ENCODE assay signal across 8 cellular contexts in the genomic region with DNA sequence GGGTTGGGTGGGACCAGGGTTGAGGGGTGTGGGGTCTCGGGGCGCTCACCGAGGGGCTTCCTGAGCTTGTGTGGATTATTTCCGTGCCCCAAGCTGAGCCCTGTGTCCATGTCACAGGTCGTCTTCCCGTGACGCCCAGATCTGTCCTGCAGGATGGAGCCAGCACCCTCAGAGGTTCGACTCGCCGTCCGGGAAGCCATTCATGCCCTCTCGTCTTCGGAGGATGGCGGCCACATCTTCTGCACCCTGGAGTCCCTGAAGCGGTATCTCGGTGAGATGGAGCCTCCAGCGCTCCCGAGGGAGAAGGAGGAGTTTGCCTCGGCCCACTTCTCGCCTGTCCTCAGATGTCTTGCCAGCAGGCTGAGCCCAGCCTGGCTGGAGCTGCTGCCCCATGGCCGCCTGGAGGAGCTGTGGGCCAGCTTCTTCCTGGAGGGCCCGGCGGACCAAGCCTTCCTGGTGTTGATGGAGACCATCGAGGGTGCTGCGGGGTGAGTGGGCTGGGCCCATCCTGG.
DNase-seq lines count a peak whose midpoint lies in the region; ATAC-seq and TF ChIP-seq lines count a peak whose summit lies in the region.

No MANE protein-coding gene starts in this region.

- peak overlapping the region; percentile 79 for H3K4me3 ChIP-seq in astrocyte of the cerebellum (ENCODE audit: low read depth, low read length)

- H3K9me3 Mint-ChIP-seq in stimulated activated effector memory CD8-positive, alpha-beta T cell treated with anti-CD3 and anti-CD28 coated beads, Interleukin-12 subunit alpha, Interleukin-12 subunit beta, amount 100 ng/mL, for 72 hours: no peaks in the 10 kb centered on the region

- DNase-seq in EH (ENCODE audit: low read depth) (peak; percentile 85), KBM-7 (peak; percentile 64), astrocyte of the cerebellum (ENCODE audit: low read depth) (peak; percentile 22), iPS-NIHi11 (ENCODE audit: low spot score) (peak; percentile 67), activated gamma-delta T cell (lab: John Stamatoyannopoulos, UW) (no peak)
- no peak for DNase-seq in stimulated activated effector memory CD8-positive, alpha-beta T cell treated with anti-CD3 and anti-CD28 coated beads, Interleukin-12 subunit alpha, Interleukin-12 subunit beta, amount 100 ng/mL, for 72 hours (ENCODE audit: low spot score in 2 of 2)

- H3K4me3 Mint-ChIP-seq in stimulated activated effector memory CD8-positive, alpha-beta T cell treated with anti-CD3 and anti-CD28 coated beads, Interleukin-12 subunit alpha, Interleukin-12 subunit beta, amount 100 ng/mL, for 72 hours: peak overlapping the region; percentile 83

- TF ChIP-seq CTCF in astrocyte of the cerebellum (IDR thresholded peaks at IDR 0.05; ENCODE audit: low read depth, low read length, missing control alignments): peak; percentile 57

- peaks cover 18% of the 10 kb centered on the region for H3K4me1 Mint-ChIP-seq in stimulated activated effector memory CD8-positive, alpha-beta T cell treated with anti-CD3 and anti-CD28 coated beads, Interleukin-12 subunit alpha, Interleukin-12 subunit beta, amount 100 ng/mL, for 72 hours

- no peak for ATAC-seq in stimulated activated effector memory CD8-positive, alpha-beta T cell treated with anti-CD3 and anti-CD28 coated beads, Interleukin-12 subunit alpha, Interleukin-12 subunit beta, amount 100 ng/mL, for 72 hours
- ATAC-seq in GM21723 (IDR thresholded peaks at IDR 0.05; ENCODE audit: unreplicated experiment): no peak
- ATAC-seq in GM21381 (IDR thresholded peaks at IDR 0.05; ENCODE audit: unreplicated experiment): no peak

- in situ Hi-C loops in KBM-7 (cut with MboI; ENCODE audit: low pct_unique_long_range_greater_than_20kb, low sequenced_read_pairs) (no loop called here), astrocyte of the cerebellum (cut with HindIII; ENCODE audit: low sequenced_read_pairs) (loop anchor here (25.0 kb wide), 1 partner anchor 107 kb away; no protein-coding TSS in a partner anchor)

- H3K27ac Mint-ChIP-seq in stimulated activated effector memory CD8-positive, alpha-beta T cell treated with anti-CD3 and anti-CD28 coated beads, Interleukin-12 subunit alpha, Interleukin-12 subunit beta, amount 100 ng/mL, for 72 hours: peak overlapping the region; percentile 97

- peaks cover 48% of the 10 kb centered on the region for H3K36me3 Mint-ChIP-seq in stimulated activated effector memory CD8-positive, alpha-beta T cell treated with anti-CD3 and anti-CD28 coated beads, Interleukin-12 subunit alpha, Interleukin-12 subunit beta, amount 100 ng/mL, for 72 hours

Comparison
In these comparisons a context has a peak if more than half of its experiments do, and no peak if none do; other contexts are left out.
1. DNase-seq: peak in EH (single experiment), KBM-7 (single experiment), astrocyte of the cerebellum (single experiment) and iPS-NIHi11 (single experiment); none in stimulated activated effector memory CD8-positive, alpha-beta T cell treated with anti-CD3 and anti-CD28 coated beads, Interleukin-12 subunit alpha, Interleukin-12 subunit beta, amount 100 ng/mL, for 72 hours (0 of 2) and activated gamma-delta T cell (single experiment).